In the genomic region with DNA sequence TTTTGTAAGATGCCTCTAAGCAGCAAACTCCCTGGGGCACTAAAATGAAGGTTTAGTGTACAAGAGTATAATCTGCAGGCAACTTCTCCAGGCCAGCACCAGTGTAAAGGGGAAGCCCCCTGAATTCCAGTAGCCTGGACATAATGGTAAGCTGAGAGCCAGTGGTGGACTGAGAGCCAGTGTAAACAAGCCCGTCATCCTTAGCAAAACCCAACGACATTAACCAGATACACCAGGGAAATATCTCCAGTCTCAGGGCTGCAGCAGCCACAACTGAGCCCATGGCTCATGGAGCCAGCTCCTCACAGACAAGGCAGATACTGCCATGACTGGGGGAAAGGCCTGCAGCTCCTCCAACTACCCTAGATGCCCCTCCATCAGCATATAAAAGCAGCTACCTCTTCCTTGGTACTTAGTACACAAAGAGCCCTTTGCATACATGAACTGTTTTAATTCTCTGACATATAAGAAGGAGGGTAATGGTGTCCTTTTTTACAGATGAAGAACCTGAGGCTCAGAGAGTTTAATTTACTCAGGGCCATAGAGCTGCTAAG, we compare ENCODE assay signal across 1 cellular context.
TF ChIP-seq lines count a peak whose summit lies in the region.

No MANE protein-coding gene starts in this region.

TF ChIP-seq in H1, 55 proteins besides CTCF, POLR2A, EP300 and RAD21:
- TF ChIP-seq, protein P1, sequence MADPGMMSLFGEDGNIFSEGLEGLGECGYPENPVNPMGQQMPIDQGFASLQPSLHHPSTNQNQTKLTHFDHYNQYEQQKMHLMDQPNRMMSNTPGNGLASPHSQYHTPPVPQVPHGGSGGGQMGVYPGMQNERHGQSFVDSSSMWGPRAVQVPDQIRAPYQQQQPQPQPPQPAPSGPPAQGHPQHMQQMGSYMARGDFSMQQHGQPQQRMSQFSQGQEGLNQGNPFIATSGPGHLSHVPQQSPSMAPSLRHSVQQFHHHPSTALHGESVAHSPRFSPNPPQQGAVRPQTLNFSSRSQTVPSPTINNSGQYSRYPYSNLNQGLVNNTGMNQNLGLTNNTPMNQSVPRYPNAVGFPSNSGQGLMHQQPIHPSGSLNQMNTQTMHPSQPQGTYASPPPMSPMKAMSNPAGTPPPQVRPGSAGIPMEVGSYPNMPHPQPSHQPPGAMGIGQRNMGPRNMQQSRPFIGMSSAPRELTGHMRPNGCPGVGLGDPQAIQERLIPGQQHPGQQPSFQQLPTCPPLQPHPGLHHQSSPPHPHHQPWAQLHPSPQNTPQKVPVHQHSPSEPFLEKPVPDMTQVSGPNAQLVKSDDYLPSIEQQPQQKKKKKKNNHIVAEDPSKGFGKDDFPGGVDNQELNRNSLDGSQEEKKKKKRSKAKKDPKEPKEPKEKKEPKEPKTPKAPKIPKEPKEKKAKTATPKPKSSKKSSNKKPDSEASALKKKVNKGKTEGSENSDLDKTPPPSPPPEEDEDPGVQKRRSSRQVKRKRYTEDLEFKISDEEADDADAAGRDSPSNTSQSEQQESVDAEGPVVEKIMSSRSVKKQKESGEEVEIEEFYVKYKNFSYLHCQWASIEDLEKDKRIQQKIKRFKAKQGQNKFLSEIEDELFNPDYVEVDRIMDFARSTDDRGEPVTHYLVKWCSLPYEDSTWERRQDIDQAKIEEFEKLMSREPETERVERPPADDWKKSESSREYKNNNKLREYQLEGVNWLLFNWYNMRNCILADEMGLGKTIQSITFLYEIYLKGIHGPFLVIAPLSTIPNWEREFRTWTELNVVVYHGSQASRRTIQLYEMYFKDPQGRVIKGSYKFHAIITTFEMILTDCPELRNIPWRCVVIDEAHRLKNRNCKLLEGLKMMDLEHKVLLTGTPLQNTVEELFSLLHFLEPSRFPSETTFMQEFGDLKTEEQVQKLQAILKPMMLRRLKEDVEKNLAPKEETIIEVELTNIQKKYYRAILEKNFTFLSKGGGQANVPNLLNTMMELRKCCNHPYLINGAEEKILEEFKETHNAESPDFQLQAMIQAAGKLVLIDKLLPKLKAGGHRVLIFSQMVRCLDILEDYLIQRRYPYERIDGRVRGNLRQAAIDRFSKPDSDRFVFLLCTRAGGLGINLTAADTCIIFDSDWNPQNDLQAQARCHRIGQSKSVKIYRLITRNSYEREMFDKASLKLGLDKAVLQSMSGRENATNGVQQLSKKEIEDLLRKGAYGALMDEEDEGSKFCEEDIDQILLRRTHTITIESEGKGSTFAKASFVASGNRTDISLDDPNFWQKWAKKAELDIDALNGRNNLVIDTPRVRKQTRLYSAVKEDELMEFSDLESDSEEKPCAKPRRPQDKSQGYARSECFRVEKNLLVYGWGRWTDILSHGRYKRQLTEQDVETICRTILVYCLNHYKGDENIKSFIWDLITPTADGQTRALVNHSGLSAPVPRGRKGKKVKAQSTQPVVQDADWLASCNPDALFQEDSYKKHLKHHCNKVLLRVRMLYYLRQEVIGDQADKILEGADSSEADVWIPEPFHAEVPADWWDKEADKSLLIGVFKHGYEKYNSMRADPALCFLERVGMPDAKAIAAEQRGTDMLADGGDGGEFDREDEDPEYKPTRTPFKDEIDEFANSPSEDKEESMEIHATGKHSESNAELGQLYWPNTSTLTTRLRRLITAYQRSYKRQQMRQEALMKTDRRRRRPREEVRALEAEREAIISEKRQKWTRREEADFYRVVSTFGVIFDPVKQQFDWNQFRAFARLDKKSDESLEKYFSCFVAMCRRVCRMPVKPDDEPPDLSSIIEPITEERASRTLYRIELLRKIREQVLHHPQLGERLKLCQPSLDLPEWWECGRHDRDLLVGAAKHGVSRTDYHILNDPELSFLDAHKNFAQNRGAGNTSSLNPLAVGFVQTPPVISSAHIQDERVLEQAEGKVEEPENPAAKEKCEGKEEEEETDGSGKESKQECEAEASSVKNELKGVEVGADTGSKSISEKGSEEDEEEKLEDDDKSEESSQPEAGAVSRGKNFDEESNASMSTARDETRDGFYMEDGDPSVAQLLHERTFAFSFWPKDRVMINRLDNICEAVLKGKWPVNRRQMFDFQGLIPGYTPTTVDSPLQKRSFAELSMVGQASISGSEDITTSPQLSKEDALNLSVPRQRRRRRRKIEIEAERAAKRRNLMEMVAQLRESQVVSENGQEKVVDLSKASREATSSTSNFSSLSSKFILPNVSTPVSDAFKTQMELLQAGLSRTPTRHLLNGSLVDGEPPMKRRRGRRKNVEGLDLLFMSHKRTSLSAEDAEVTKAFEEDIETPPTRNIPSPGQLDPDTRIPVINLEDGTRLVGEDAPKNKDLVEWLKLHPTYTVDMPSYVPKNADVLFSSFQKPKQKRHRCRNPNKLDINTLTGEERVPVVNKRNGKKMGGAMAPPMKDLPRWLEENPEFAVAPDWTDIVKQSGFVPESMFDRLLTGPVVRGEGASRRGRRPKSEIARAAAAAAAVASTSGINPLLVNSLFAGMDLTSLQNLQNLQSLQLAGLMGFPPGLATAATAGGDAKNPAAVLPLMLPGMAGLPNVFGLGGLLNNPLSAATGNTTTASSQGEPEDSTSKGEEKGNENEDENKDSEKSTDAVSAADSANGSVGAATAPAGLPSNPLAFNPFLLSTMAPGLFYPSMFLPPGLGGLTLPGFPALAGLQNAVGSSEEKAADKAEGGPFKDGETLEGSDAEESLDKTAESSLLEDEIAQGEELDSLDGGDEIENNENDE (IDR thresholded peaks at IDR 0.05; ENCODE audit: insufficient replicate concordance, low read length): no peak
- TF ChIP-seq TAF7 (optimal IDR thresholded peaks at IDR 0.05; ENCODE audit: borderline replicate concordance, low read depth, low read length): no peak
- TF ChIP-seq CBX8 (IDR thresholded peaks at IDR 0.05; ENCODE audit: borderline replicate concordance, low read depth, low read length): no peak
- TF ChIP-seq NANOG (IDR thresholded peaks at IDR 0.05; ENCODE audit: insufficient read depth, low read depth, low read length, poor library complexity, severe bottlenecking): no peak
- TF ChIP-seq HDAC6 (IDR thresholded peaks at IDR 0.05; ENCODE audit: low read depth, low read length): no peak
- no peak for TF ChIP-seq RFX5 (IDR thresholded peaks at IDR 0.05; ENCODE audit: borderline replicate concordance, low read depth, low read length)
- TF ChIP-seq TEAD4 (IDR thresholded peaks at IDR 0.05; ENCODE audit: low read depth, low read length): no peak
- no peak for TF ChIP-seq RXRA (IDR thresholded peaks at IDR 0.05; ENCODE audit: insufficient read depth, low read depth, low read length)
- TF ChIP-seq ZNF274 (IDR thresholded peaks at IDR 0.05; ENCODE audit: borderline replicate concordance, extremely low read depth, low read length): no peak
- TF ChIP-seq CBX5 (IDR thresholded peaks at IDR 0.05; ENCODE audit: low read depth, low read length): no peak
- no peak for TF ChIP-seq SIN3A (conservative IDR thresholded peaks at IDR 0.05 in 1 of 2, IDR thresholded peaks at IDR 0.05 in 1 of 2; ENCODE audit: low read depth in 1 of 2, low read length in 2 of 2)
- TF ChIP-seq BRCA1 (IDR thresholded peaks at IDR 0.05; ENCODE audit: low read depth, low read length): no peak
- no peak for TF ChIP-seq BCL11A (IDR thresholded peaks at IDR 0.05; ENCODE audit: low read depth in 2 of 2, low read length in 2 of 2)
- TF ChIP-seq, protein P2, sequence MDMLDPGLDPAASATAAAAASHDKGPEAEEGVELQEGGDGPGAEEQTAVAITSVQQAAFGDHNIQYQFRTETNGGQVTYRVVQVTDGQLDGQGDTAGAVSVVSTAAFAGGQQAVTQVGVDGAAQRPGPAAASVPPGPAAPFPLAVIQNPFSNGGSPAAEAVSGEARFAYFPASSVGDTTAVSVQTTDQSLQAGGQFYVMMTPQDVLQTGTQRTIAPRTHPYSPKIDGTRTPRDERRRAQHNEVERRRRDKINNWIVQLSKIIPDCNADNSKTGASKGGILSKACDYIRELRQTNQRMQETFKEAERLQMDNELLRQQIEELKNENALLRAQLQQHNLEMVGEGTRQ (IDR thresholded peaks at IDR 0.05; ENCODE audit: low read length): no peak
- TF ChIP-seq PHF8 (conservative IDR thresholded peaks at IDR 0.05; ENCODE audit: low read depth, low read length): no peak
- TF ChIP-seq FOSL1 (IDR thresholded peaks at IDR 0.05; ENCODE audit: insufficient read depth, low read depth, low read length): no peak
- TF ChIP-seq SIRT6 (IDR thresholded peaks at IDR 0.05; ENCODE audit: low read length): no peak
- TF ChIP-seq TAF1 (IDR thresholded peaks at IDR 0.05; ENCODE audit: low read depth, low read length): no peak
TF ChIP-seq in H1: peak in this region for 0.
